22 cellular contexts compared by ENCODE assay signal in genomic region chr2:86263956-86264355, GRCh38.
"Had no signal": no experiment of that assay in that cellular context is flagged by ENCODE, and none has a peak within 500 bp of the region (broad histone marks: within the 10 kb centered on the region; RNA-seq: fewer than 3 reads in every experiment).

No MANE protein-coding gene starts in this region.

- H3K4me3 ChIP-seq: neural progenitor cell, ovary, psoas muscle, right lobe of liver, sigmoid colon, stomach, thoracic aorta, thyroid gland, tibial nerve, upper lobe of right lung, uterus had no signal

- H3K9ac ChIP-seq: neural progenitor cell, parathyroid adenoma had no signal

- H3K79me2 ChIP-seq: parathyroid adenoma had no signal

- DNase-seq: natural killer cell; occipital lobe; ovary; psoas muscle; right cardiac atrium; right lobe of liver; sigmoid colon; small intestine; stimulated activated CD4-positive, alpha-beta T cell treated with anti-CD3 and anti-CD28 coated beads, Interleukin-15, amount 100 ng/mL, for 24 hours; stimulated activated CD4-positive, alpha-beta T cell treated with anti-CD3 and anti-CD28 coated beads, Interleukin-2, amount 100 ng/mL, for 24 hours; stimulated activated CD4-positive, alpha-beta T cell treated with anti-CD3 and anti-CD28 coated beads, Interleukin-2, amount 100 ng/mL, for 48 hours; stimulated activated CD4-positive, alpha-beta T cell treated with anti-CD3 and anti-CD28 coated beads, Interleukin-4, amount 100 ng/mL, for 24 hours; stimulated activated naive B cell treated with anti-CD40 and anti-IgM and Interleukin-4, amounts not matched to agents 10 μg/mL and 1 μg/mL and 100 μg/mL, for 72 hours; stimulated activated naive CD4-positive, alpha-beta T cell treated with Interleukin-2 at 50 U/mL for 16 hours; stomach; thyroid gland; upper lobe of right lung; uterus had no signal

- H2AFZ ChIP-seq: neural progenitor cell, parathyroid adenoma had no signal

- H3K4me1 ChIP-seq: neural progenitor cell, parathyroid adenoma, psoas muscle, right lobe of liver, stomach, thyroid gland, tibial nerve, upper lobe of right lung, uterus had no signal

- H3K27me3 ChIP-seq: neural progenitor cell, ovary, right lobe of liver, sigmoid colon, stomach, thyroid gland, tibial nerve, upper lobe of right lung, uterus had no signal

- H3K4me2 ChIP-seq: neural progenitor cell had no signal

- H3K27ac ChIP-seq: neural progenitor cell, ovary, parathyroid adenoma, psoas muscle, right lobe of liver, stomach, thoracic aorta, thyroid gland, tibial nerve, upper lobe of right lung, uterus had no signal

- H3K9me3 ChIP-seq: ovary, psoas muscle, right lobe of liver, sigmoid colon, stomach, thoracic aorta, thyroid gland, tibial nerve, upper lobe of right lung, uterus had no signal

- H3K36me3 ChIP-seq: neural progenitor cell, ovary, right lobe of liver, stomach, thoracic aorta, thyroid gland, tibial nerve, upper lobe of right lung, uterus had no signal
